Comparison of ENCODE assay signal across 1 cellular context in the genomic region with DNA sequence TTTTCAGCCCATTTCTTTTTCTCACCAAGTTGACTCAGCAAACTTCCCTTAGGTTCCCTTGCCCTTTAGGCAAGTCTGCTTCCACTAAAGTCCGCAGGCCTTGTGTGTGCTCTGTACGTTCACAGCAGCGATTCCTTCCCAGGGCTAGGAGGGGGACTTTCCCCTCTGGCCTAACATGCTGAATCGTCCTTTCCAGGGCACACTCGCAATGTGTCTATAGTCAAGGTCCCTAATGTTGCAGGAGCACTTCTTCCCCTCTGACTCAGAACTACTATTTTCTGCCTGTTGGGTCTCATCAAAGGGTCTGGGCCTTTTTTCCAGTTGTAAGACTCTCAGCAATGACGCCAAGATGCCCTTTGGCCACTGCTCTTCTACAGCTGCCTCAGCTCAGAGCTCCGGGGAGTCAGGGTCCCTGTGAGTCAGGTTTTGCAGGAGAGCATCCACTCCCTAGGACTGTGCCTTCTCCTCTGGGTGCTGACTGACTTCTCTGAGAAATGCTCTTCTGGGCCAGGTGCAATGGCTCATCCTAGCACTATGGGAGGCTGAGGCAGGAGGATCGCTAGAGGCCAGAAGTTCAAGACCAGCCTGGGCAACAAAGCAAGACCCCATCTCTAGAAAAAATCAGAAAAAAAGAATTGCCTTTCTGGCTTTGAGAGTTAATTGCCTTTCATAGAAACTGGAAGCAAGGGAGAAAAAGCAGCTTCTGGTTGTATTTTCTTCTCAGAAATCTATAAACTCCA.
A peak's percentile ranks its signal among the peaks of the same experiment; 100 is the strongest.
TF ChIP-seq lines count a peak whose summit lies in the region.

No MANE protein-coding gene starts in this region.

TF ChIP-seq in HepG2, 621 proteins besides CTCF, POLR2A, EP300 and RAD21 (continued from another document and continues in another):
- TF ChIP-seq MTA1 (CRISPR knock-in tag; IDR thresholded peaks at IDR 0.05; ENCODE audit: borderline replicate concordance) = peak; percentile 44; the same call in 1 of the 2 replicates
- no peak for TF ChIP-seq SETDB1 (CRISPR knock-in tag; IDR thresholded peaks at IDR 0.05; ENCODE audit: borderline replicate concordance)
- no peak for TF ChIP-seq ZBTB46 (CRISPR knock-in tag; IDR thresholded peaks at IDR 0.05; ENCODE audit: borderline replicate concordance)
- TF ChIP-seq, protein P1, sequence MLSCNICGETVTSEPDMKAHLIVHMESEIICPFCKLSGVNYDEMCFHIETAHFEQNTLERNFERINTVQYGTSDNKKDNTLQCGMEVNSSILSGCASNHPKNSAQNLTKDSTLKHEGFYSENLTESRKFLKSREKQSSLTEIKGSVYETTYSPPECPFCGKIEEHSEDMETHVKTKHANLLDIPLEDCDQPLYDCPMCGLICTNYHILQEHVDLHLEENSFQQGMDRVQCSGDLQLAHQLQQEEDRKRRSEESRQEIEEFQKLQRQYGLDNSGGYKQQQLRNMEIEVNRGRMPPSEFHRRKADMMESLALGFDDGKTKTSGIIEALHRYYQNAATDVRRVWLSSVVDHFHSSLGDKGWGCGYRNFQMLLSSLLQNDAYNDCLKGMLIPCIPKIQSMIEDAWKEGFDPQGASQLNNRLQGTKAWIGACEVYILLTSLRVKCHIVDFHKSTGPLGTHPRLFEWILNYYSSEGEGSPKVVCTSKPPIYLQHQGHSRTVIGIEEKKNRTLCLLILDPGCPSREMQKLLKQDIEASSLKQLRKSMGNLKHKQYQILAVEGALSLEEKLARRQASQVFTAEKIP (CRISPR knock-in tag; IDR thresholded peaks at IDR 0.05; ENCODE audit: borderline replicate concordance) = no peak
- peak; percentile 28; the same call in 1 of the 2 replicates for TF ChIP-seq SP4 (CRISPR knock-in tag; IDR thresholded peaks at IDR 0.05)
- no peak for TF ChIP-seq DMTF1 (CRISPR knock-in tag; IDR thresholded peaks at IDR 0.05)
- TF ChIP-seq ZNF747 (CRISPR knock-in tag; IDR thresholded peaks at IDR 0.05; ENCODE audit: borderline replicate concordance) = peak; percentile 74; the same call in 1 of the 2 replicates
- 0 out of 2 replicates have a peak, but pooled peaks have one; percentile 47 for TF ChIP-seq ZBTB38 (CRISPR knock-in tag; IDR thresholded peaks at IDR 0.05)
- no peak for TF ChIP-seq TSC22D2 (CRISPR knock-in tag; IDR thresholded peaks at IDR 0.05; ENCODE audit: borderline replicate concordance)
- peak; percentile 35; the same call in 1 of the 2 replicates for TF ChIP-seq ZNF280D (CRISPR knock-in tag; IDR thresholded peaks at IDR 0.05)
- no peak for TF ChIP-seq JDP2 (CRISPR knock-in tag; IDR thresholded peaks at IDR 0.05; ENCODE audit: borderline replicate concordance)
- TF ChIP-seq ZNF7 (CRISPR knock-in tag; IDR thresholded peaks at IDR 0.05) = 0 out of 2 replicates have a peak, but pooled peaks have one; percentile 22
- TF ChIP-seq ZNF430 (CRISPR knock-in tag; IDR thresholded peaks at IDR 0.05) = 0 out of 2 replicates have a peak, but pooled peaks have one; percentile 68
- TF ChIP-seq RFXAP (CRISPR knock-in tag; IDR thresholded peaks at IDR 0.05; ENCODE audit: borderline replicate concordance) = no peak
- TF ChIP-seq NFAT5 (CRISPR knock-in tag; IDR thresholded peaks at IDR 0.05) = no peak
- no peak for TF ChIP-seq FOXJ3 (CRISPR knock-in tag; IDR thresholded peaks at IDR 0.05; ENCODE audit: borderline replicate concordance)
- TF ChIP-seq, protein P2, sequence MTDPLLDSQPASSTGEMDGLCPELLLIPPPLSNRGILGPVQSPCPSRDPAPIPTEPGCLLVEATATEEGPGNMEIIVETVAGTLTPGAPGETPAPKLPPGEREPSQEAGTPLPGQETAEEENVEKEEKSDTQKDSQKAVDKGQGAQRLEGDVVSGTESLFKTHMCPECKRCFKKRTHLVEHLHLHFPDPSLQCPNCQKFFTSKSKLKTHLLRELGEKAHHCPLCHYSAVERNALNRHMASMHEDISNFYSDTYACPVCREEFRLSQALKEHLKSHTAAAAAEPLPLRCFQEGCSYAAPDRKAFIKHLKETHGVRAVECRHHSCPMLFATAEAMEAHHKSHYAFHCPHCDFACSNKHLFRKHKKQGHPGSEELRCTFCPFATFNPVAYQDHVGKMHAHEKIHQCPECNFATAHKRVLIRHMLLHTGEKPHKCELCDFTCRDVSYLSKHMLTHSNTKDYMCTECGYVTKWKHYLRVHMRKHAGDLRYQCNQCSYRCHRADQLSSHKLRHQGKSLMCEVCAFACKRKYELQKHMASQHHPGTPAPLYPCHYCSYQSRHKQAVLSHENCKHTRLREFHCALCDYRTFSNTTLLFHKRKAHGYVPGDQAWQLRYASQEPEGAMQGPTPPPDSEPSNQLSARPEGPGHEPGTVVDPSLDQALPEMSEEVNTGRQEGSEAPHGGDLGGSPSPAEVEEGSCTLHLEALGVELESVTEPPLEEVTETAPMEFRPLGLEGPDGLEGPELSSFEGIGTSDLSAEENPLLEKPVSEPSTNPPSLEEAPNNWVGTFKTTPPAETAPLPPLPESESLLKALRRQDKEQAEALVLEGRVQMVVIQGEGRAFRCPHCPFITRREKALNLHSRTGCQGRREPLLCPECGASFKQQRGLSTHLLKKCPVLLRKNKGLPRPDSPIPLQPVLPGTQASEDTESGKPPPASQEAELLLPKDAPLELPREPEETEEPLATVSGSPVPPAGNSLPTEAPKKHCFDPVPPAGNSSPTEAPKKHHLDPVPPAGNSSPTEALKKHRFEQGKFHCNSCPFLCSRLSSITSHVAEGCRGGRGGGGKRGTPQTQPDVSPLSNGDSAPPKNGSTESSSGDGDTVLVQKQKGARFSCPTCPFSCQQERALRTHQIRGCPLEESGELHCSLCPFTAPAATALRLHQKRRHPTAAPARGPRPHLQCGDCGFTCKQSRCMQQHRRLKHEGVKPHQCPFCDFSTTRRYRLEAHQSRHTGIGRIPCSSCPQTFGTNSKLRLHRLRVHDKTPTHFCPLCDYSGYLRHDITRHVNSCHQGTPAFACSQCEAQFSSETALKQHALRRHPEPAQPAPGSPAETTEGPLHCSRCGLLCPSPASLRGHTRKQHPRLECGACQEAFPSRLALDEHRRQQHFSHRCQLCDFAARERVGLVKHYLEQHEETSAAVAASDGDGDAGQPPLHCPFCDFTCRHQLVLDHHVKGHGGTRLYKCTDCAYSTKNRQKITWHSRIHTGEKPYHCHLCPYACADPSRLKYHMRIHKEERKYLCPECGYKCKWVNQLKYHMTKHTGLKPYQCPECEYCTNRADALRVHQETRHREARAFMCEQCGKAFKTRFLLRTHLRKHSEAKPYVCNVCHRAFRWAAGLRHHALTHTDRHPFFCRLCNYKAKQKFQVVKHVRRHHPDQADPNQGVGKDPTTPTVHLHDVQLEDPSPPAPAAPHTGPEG (CRISPR knock-in tag; IDR thresholded peaks at IDR 0.05) = no peak
- no peak for TF ChIP-seq KAT8 (CRISPR knock-in tag; IDR thresholded peaks at IDR 0.05)
- TF ChIP-seq CCDC6 (CRISPR knock-in tag; IDR thresholded peaks at IDR 0.05) = 0 out of 2 replicates have a peak, but pooled peaks have one; percentile 53
- TF ChIP-seq GLI4 (CRISPR knock-in tag; IDR thresholded peaks at IDR 0.05; ENCODE audit: borderline replicate concordance) = no peak
- no peak for TF ChIP-seq ZNF441 (CRISPR knock-in tag; IDR thresholded peaks at IDR 0.05; ENCODE audit: borderline replicate concordance)
- no peak for TF ChIP-seq CBX2 (IDR thresholded peaks at IDR 0.05; ENCODE audit: low read depth, low read length)
- no peak for TF ChIP-seq CBX2 (CRISPR knock-in tag; IDR thresholded peaks at IDR 0.05; ENCODE audit: low read depth)
- TF ChIP-seq ATF6 (CRISPR knock-in tag; conservative IDR thresholded peaks at IDR 0.05) = no peak
- no peak for TF ChIP-seq U2AF2 (IDR thresholded peaks at IDR 0.05; ENCODE audit: low read depth, low read length)
- TF ChIP-seq ZNF496 (CRISPR knock-in tag; IDR thresholded peaks at IDR 0.05; ENCODE audit: insufficient replicate concordance) = no peak
- peak; percentile 11 for TF ChIP-seq SKI (IDR thresholded peaks at IDR 0.05; ENCODE audit: partially characterized antibody)
